In the genomic region with DNA sequence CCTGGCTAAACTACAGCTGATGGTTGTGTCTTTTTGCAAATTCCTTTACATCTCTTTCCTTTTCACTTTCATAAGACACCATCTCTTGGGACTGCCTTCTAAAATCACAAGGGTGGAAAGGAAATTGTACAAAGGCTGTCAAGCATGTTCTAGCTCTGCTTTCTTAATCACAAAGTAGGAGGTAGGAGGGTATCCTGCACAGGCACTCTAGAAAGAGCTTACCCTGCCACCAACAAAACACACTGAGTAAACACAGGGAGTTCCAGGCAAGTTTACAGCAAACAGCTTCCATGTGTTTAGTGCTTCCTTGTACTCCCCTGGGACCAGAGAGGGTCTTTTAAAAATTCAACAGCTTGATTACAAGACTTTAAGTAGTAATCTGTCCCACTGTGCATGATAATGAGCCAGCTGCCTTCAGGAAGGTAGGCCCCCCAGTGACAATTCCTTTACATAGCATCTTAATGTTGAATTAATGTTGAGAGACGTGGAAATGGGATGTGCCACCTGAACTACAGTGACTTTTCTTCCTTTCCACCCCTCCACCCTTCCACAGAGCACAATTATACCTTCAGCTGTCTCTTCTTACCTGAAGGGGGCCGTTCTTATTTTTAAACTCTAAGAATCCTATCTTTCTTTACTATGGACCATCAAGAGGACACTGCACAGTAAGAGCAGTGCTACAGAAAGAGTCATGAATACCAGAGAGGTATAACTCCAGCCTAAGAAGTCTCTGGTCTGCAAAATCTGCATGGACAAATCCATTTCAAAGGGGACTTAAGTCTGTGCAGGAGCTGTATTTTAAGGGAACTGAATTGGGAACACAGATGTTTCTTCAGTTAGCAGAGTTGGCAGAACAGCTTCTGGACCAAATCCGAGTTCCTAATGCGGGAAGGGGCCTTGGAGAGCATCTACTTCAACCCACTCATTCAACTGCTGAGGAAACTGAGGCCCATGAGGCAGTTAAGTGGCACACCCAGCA, we compare ENCODE assay signal across 7 cellular contexts. TPM values are rescaled to one million over a fixed set of nuclear protein-coding genes. Genes with fewer than 3 reads are reported as not detected.
DNase-seq lines count a peak whose midpoint lies in the region; ATAC-seq and TF ChIP-seq lines count a peak whose summit lies in the region.

No MANE protein-coding gene starts in this region.

- H4K20me1 ChIP-seq in OCI-LY7 (ENCODE audit: insufficient read depth, low read length) = no peaks in the 10 kb centered on the region

- H3K9me3 Mint-ChIP-seq in activated CD4-positive, alpha-beta T cell treated with anti-CD3 and anti-CD28 coated beads, Interleukin-2, amount 10 ng/mL, durations not matched to agents 24 days and 14 days = no peaks in the 10 kb centered on the region

- TF ChIP-seq EP300 in ovary (IDR thresholded peaks at IDR 0.05) = no peak

- H3K4me3 Mint-ChIP-seq in activated CD4-positive, alpha-beta T cell treated with anti-CD3 and anti-CD28 coated beads, Interleukin-2, amount 10 ng/mL, durations not matched to agents 24 days and 14 days = no peak overlapping the region

- H3K27me3 ChIP-seq in ovary = no peaks in the 10 kb centered on the region

- POLR2A ChIA-PET in OCI-LY7 (lab: Charles Lee) = interaction anchor here (0.6 to 4.3 kb wide), 13 partner anchors 13 to 169 kb away, joined by 3 to 30 read pairs (median 4); no protein-coding TSS in a partner anchor

- DNase-seq in GM13977 (ENCODE audit: low spot score) = peak; percentile 52
- peak; percentile 57 for DNase-seq in OCI-LY7 (ENCODE audit: low spot score)
- peak; percentile 62 for DNase-seq in fibroblast of the aortic adventitia (ENCODE audit: low read depth)
- DNase-seq in ovary = no peak
- no peak for DNase-seq in activated CD4-positive, alpha-beta T cell treated with anti-CD3 and anti-CD28 coated beads, Interleukin-2, amount 10 ng/mL, durations not matched to agents 24 days and 14 days
- no peak for DNase-seq in islet precursor cell

- H3K27me3 Mint-ChIP-seq in activated CD4-positive, alpha-beta T cell treated with anti-CD3 and anti-CD28 coated beads, Interleukin-2, amount 10 ng/mL, durations not matched to agents 24 days and 14 days = peaks cover 46% of the 10 kb centered on the region

- peak overlapping the region; percentile 46 for H3K27ac ChIP-seq in OCI-LY7 (ENCODE audit: low read depth, low read length, poor library complexity, severe bottlenecking)
- H3K27ac ChIP-seq in ovary = peak overlapping the region; percentile 86 to 92

- H3K9me3 ChIP-seq in OCI-LY7 (ENCODE audit: low read length) (no peaks in the 10 kb centered on the region), ovary (no peaks in the 10 kb centered on the region)

- no peaks in the 10 kb centered on the region for H3K36me3 Mint-ChIP-seq in activated CD4-positive, alpha-beta T cell treated with anti-CD3 and anti-CD28 coated beads, Interleukin-2, amount 10 ng/mL, durations not matched to agents 24 days and 14 days (ENCODE audit: low read depth)

- CTCF ChIA-PET in OCI-LY7 (lab: Charles Lee; ENCODE audit: unreplicated experiment) = interaction anchor here (0.6 to 2.0 kb wide), 6 partner anchors 8 to 1098 kb away, joined by 3 to 9 read pairs (median 4); no protein-coding TSS in a partner anchor

- peak overlapping the region; percentile 33; the same call in 1 of the 2 replicates for H2AFZ ChIP-seq in OCI-LY7 (ENCODE audit: low read length)

- BruUV-seq in OCI-LY7 (replicated peaks; lab: Mats Ljungman, UMichigan) = no TSS peak

- H3K27ac Mint-ChIP-seq in activated CD4-positive, alpha-beta T cell treated with anti-CD3 and anti-CD28 coated beads, Interleukin-2, amount 10 ng/mL, durations not matched to agents 24 days and 14 days = no peak overlapping the region

- H3K36me3 ChIP-seq in OCI-LY7 (ENCODE audit: insufficient read depth, low read length) = no peaks in the 10 kb centered on the region
- no peaks in the 10 kb centered on the region for H3K36me3 ChIP-seq in ovary

- H3K79me2 ChIP-seq in OCI-LY7 (ENCODE audit: insufficient read depth, low read depth, low read length) = no peaks in the 10 kb centered on the region

- H3K4me3 ChIP-seq in OCI-LY7 (ENCODE audit: low read depth, low read length, poor library complexity, severe bottlenecking) (peak overlapping the region; percentile 83), fibroblast of the aortic adventitia (ENCODE audit: low read depth, low read length) (peak overlapping the region; percentile 94), ovary (peak overlapping the region; percentile 62)

- H3K4me1 ChIP-seq in OCI-LY7 (ENCODE audit: insufficient read depth, low read length, poor library complexity, severe bottlenecking) (peaks cover 64% of the 10 kb centered on the region), ovary (ENCODE audit: insufficient read depth) (peaks cover 7% of the 10 kb centered on the region)

- intact Hi-C loops in OCI-LY7 (cut with micrococcal nuclease; ENCODE audit: unreplicated experiment) (loop anchor here (1.0 kb wide), 1 partner anchor 144 kb away; no protein-coding TSS in a partner anchor), ovary (cut with DNase I) (loop anchor here (10.0 kb wide), 5 partner anchors 52 to 1202 kb away; no protein-coding TSS in a partner anchor)
- intact Hi-C loops in activated CD4-positive, alpha-beta T cell treated with anti-CD3 and anti-CD28 coated beads, Interleukin-2, amount 10 ng/mL, durations not matched to agents 24 days and 14 days (cut with micrococcal nuclease) = no loop called here

- TF ChIP-seq CTCF in GM13977 (IDR thresholded peaks at IDR 0.05; ENCODE audit: extremely low read depth, insufficient read depth, missing control alignments) = peak; percentile 34
- TF ChIP-seq CTCF in OCI-LY7 (conservative IDR thresholded peaks at IDR 0.05; ENCODE audit: low read length) = peak; percentile 77
- peak; percentile 42 for TF ChIP-seq CTCF in fibroblast of the aortic adventitia (IDR thresholded peaks at IDR 0.05; ENCODE audit: insufficient read depth, low read length)
- TF ChIP-seq CTCF in ovary (IDR thresholded peaks at IDR 0.05) = peak in 2 of 3 donors; percentile 25 to 40

- no peak for ATAC-seq in HG03432 (IDR thresholded peaks at IDR 0.05; ENCODE audit: unreplicated experiment)

- 1 to 4% (median 1%) methylated on average over 4 of the region's 4 CpGs for WGBS in ovary, 3 donors

- no peaks in the 10 kb centered on the region for H3K9me2 ChIP-seq in OCI-LY7 (ENCODE audit: insufficient read depth, low read length)

- TF ChIP-seq POLR2A in ovary (IDR thresholded peaks at IDR 0.05) = no peak

- H3K4me1 Mint-ChIP-seq in activated CD4-positive, alpha-beta T cell treated with anti-CD3 and anti-CD28 coated beads, Interleukin-2, amount 10 ng/mL, durations not matched to agents 24 days and 14 days = peaks cover 3% of the 10 kb centered on the region

- H3K4me2 ChIP-seq in OCI-LY7 (ENCODE audit: low read length) = peak overlapping the region; percentile 73

- in situ Hi-C loops in GM13977 (cut with MboI; ENCODE audit: low pct_unique_long_range_greater_than_20kb, low sequenced_read_pairs, unreplicated experiment) = loop anchor here (25.0 kb wide), 3 partner anchors 890 to 1290 kb away; no protein-coding TSS in a partner anchor

RNA-seq across cellular contexts. Expression of a gene that starts 2.2 kb away (rescaled TPM):
- 0.92 and 1.4 TPM in 2 replicates for total RNA-seq in OCI-LY7 (2014; rRNA removed; shearing (Covaris generic))
- total RNA-seq in OCI-LY7 (2022) = 1.7 and 2.4 TPM in 2 replicates
- total RNA-seq in fibroblast of the aortic adventitia (ENCODE audit: low replicate concordance) = 45.7 and 270 TPM in 2 replicates
- 100 to 1,000 TPM in 4 of 7 donors, 10 to 100 TPM in 3; 51.4 to 183 (median 125) TPM for total RNA-seq in ovary
- polyA plus RNA-seq in ovary = 100 to 1,000 TPM; 121 to 188 TPM
- not detected in 2 replicates for total RNA-seq in activated CD4-positive, alpha-beta T cell treated with anti-CD3 and anti-CD28 coated beads, Interleukin-2, amount 10 ng/mL, durations not matched to agents 24 days and 14 days

Comparison
In these comparisons a context has a peak if more than half of its experiments do, and no peak if none do; other contexts are left out.
1. DNase-seq: peak in GM13977 (single experiment), OCI-LY7 (single experiment) and fibroblast of the aortic adventitia (single experiment); none in ovary (0 of 5), activated CD4-positive, alpha-beta T cell treated with anti-CD3 and anti-CD28 coated beads, Interleukin-2, amount 10 ng/mL, durations not matched to agents 24 days and 14 days (single experiment) and islet precursor cell (single experiment).
2. RNA of a gene that starts 2.2 kb away (total RNA-seq): 45.7 to 270 TPM in fibroblast of the aortic adventitia and 51.4 to 183 TPM in ovary; 0.92 to 2.4 TPM in OCI-LY7 and not detected in activated CD4-positive, alpha-beta T cell treated with anti-CD3 and anti-CD28 coated beads, Interleukin-2, amount 10 ng/mL, durations not matched to agents 24 days and 14 days; every median in the first group is over 10 times any median in the second.
3. Peak in every context shown above with its lines, with median percentiles within 50 percentile points of each other: CTCF ChIP-seq and H3K4me3 ChIP-seq.